In genomic region chr17:64439521-64439920, GRCh38 we compare ENCODE assay signal across 4 cellular contexts. TPM values are rescaled to one million over a fixed set of nuclear protein-coding genes. Genes with fewer than 3 reads are reported as not detected.
"Had no signal": no experiment of that assay in that cellular context is flagged by ENCODE, and none has a peak within 500 bp of the region (broad histone marks: within the 10 kb centered on the region; RNA-seq: fewer than 3 reads in every experiment).

No MANE protein-coding gene starts in this region.

RNA-seq across cellular contexts. Expression of gene MILR1, which starts 9.4 kb away (rescaled TPM):
- total RNA-seq: kidney epithelial cell; naive thymus-derived CD8-positive, alpha-beta T cell had no signal
- polyA plus RNA-seq: keratinocyte; naive thymus-derived CD4-positive, alpha-beta T cell; naive thymus-derived CD8-positive, alpha-beta T cell had no signal
